In the genomic region with DNA sequence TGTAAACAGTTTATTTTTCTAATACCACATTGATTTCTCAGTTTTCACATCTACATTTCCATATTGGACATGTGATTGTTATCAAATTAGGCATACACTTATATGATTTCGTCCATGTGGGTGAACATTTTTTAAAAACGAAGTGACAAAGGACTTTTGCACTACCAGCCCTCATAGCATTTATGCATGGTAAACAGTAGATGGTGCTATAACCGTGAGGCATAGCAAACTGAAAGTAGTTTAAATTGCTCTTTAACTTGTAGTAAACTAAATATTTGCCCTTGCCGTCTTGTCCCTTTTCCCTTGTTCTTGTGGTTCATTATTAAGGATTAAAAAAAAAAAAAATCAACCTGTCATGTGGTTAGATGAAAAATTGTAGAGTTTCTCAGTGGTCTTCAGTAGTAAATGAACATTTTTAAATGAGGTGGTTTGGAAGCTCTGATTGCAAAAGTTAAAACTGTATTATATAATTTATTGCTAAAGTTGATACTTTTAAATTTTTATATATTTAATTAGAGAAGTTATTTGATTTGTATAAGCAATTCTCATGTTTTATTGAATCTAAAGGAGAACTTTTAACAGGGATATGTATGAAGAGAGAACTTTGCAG, we compare ENCODE assay signal across 8 cellular contexts. TPM values are rescaled to one million over a fixed set of nuclear protein-coding genes. Genes with fewer than 3 reads are reported as not detected.
A peak's percentile ranks its signal among the peaks of the same experiment; 100 is the strongest.
DNase-seq lines count a peak whose midpoint lies in the region; ATAC-seq and TF ChIP-seq lines count a peak whose summit lies in the region.

No MANE protein-coding gene starts in this region.

- H3K4me1 ChIP-seq in CD4-positive, CD25-positive, alpha-beta regulatory T cell (ENCODE audit: control insufficient read depth, insufficient read depth, low read length, poor library complexity, severe bottlenecking), result no peaks in the 10 kb centered on the region
- no peaks in the 10 kb centered on the region for H3K4me1 ChIP-seq in prostate gland (replicated peaks)

- H3K27ac Mint-ChIP-seq in CD4-positive, CD25-positive, alpha-beta regulatory T cell, result peak overlapping the region in 1 of 3 donors; percentile 52
- H3K27ac Mint-ChIP-seq in activated CD8-positive, alpha-beta T cell treated with anti-CD3 and anti-CD28 coated beads for 36 hours, result no peak overlapping the region

- no peaks in the 10 kb centered on the region for H3K9me3 ChIP-seq in CD4-positive, CD25-positive, alpha-beta regulatory T cell (ENCODE audit: control insufficient read depth in 2 of 2, low read length in 2 of 2)
- H3K9me3 ChIP-seq in prostate gland, result no peaks in the 10 kb centered on the region

- no peak overlapping the region for H3K27ac ChIP-seq in CD4-positive, CD25-positive, alpha-beta regulatory T cell (ENCODE audit: insufficient read depth, low read length, poor library complexity, severe bottlenecking)
- no peak overlapping the region for H3K27ac ChIP-seq in prostate gland

- peaks cover 4% of the 10 kb centered on the region for H3K36me3 Mint-ChIP-seq in CD4-positive, CD25-positive, alpha-beta regulatory T cell
- H3K36me3 Mint-ChIP-seq in activated CD8-positive, alpha-beta T cell treated with anti-CD3 and anti-CD28 coated beads for 36 hours (ENCODE audit: low read depth), result peaks cover 6% of the 10 kb centered on the region

- peak overlapping the region in 3 of 4 donors; percentile 77 to 82 (median 82) for H3K4me3 Mint-ChIP-seq in CD4-positive, CD25-positive, alpha-beta regulatory T cell
- H3K4me3 Mint-ChIP-seq in activated CD8-positive, alpha-beta T cell treated with anti-CD3 and anti-CD28 coated beads for 36 hours, result peak overlapping the region; percentile 44

- TF ChIP-seq POLR2A in prostate gland (IDR thresholded peaks at IDR 0.05), result no peak

- H3K4me3 ChIP-seq in CD4-positive, CD25-positive, alpha-beta regulatory T cell (ENCODE audit: low read depth, low read length), result peak overlapping the region; percentile 82
- H3K4me3 ChIP-seq in prostate gland, result no peak overlapping the region

- H3K9me3 Mint-ChIP-seq in CD4-positive, CD25-positive, alpha-beta regulatory T cell, result no peaks in the 10 kb centered on the region
- H3K9me3 Mint-ChIP-seq in activated CD8-positive, alpha-beta T cell treated with anti-CD3 and anti-CD28 coated beads for 36 hours, result no peaks in the 10 kb centered on the region

- DNase-seq in CD4-positive, CD25-positive, alpha-beta regulatory T cell, result peak in 2 of 3 donors; percentile 52 to 78
- DNase-seq in NCI-H1694 (lab: John Stamatoyannopoulos, UW) (peak; percentile 5), germinal center (ENCODE audit: low spot score) (peak; percentile 42), prostate gland (ENCODE audit: low spot score) (no peak), NCI-H187 (lab: John Stamatoyannopoulos, UW) (no peak)
- no peak for DNase-seq in activated CD8-positive, alpha-beta T cell treated with anti-CD3 and anti-CD28 coated beads for 36 hours

- TF ChIP-seq CTCF in activated CD8-positive, alpha-beta T cell treated with anti-CD3 and anti-CD28 coated beads for 36 hours (IDR thresholded peaks at IDR 0.05), result peak; percentile 86
- TF ChIP-seq CTCF in prostate gland (IDR thresholded peaks at IDR 0.05), result peak; percentile 34 to 83 (median 66)

- H3K36me3 ChIP-seq in CD4-positive, CD25-positive, alpha-beta regulatory T cell (ENCODE audit: control insufficient read depth, insufficient read depth, low read length), result no peaks in the 10 kb centered on the region
- no peaks in the 10 kb centered on the region for H3K36me3 ChIP-seq in prostate gland

- intact Hi-C loops in activated CD8-positive, alpha-beta T cell treated with anti-CD3 and anti-CD28 coated beads for 36 hours (cut with micrococcal nuclease), result loop anchor here (1.0 kb wide), 1 partner anchor 65 kb away; no protein-coding TSS in a partner anchor
- intact Hi-C loops in prostate gland (cut with DNase I), result loop anchor here (5.0 kb wide), 1 partner anchor 63 kb away; no protein-coding TSS in a partner anchor

- no peaks in the 10 kb centered on the region for H3K27me3 Mint-ChIP-seq in CD4-positive, CD25-positive, alpha-beta regulatory T cell
- H3K27me3 Mint-ChIP-seq in activated CD8-positive, alpha-beta T cell treated with anti-CD3 and anti-CD28 coated beads for 36 hours, result no peaks in the 10 kb centered on the region

- CTCF ChIA-PET in activated CD8-positive, alpha-beta T cell treated with anti-CD3 and anti-CD28 coated beads for 36 hours (lab: Charles Lee), result interaction anchor here (0.6 to 9.2 kb wide), 10 partner anchors 9 to 242 kb away, joined by 3 to 99 read pairs (median 4); partner anchors contain the start of genes DHFR2 and NSUN3

- POLR2A ChIA-PET in activated CD8-positive, alpha-beta T cell treated with anti-CD3 and anti-CD28 coated beads for 36 hours (lab: Charles Lee), result interaction anchor here (0.7 to 1.0 kb wide), 2 partner anchors 11 to 14 kb away, joined by 3 to 4 read pairs; no protein-coding TSS in a partner anchor

- peak; percentile 86 to 93 for ATAC-seq in CD4-positive, CD25-positive, alpha-beta regulatory T cell (ENCODE audit: low read depth in 2 of 2)
- peak; percentile 98 for ATAC-seq in GM18511 (IDR thresholded peaks at IDR 0.05; ENCODE audit: unreplicated experiment)
- peak; percentile 89 for ATAC-seq in HG02938 (IDR thresholded peaks at IDR 0.05; ENCODE audit: unreplicated experiment)
- peak; percentile 83 for ATAC-seq in activated CD8-positive, alpha-beta T cell treated with anti-CD3 and anti-CD28 coated beads for 36 hours

- 2% methylated on average over 4 of the region's 4 CpGs for WGBS in prostate gland

- H3K4me1 Mint-ChIP-seq in CD4-positive, CD25-positive, alpha-beta regulatory T cell, result peaks cover 0 to 5% (median 3%) of the 10 kb centered on the region in 4 donors
- peaks cover 2% of the 10 kb centered on the region for H3K4me1 Mint-ChIP-seq in activated CD8-positive, alpha-beta T cell treated with anti-CD3 and anti-CD28 coated beads for 36 hours (ENCODE audit: low read depth)

- no peaks in the 10 kb centered on the region for H3K27me3 ChIP-seq in CD4-positive, CD25-positive, alpha-beta regulatory T cell (ENCODE audit: control insufficient read depth, insufficient read depth, low read length)
- H3K27me3 ChIP-seq in prostate gland (replicated peaks; ENCODE audit: insufficient read depth), result no peaks in the 10 kb centered on the region

RNA-seq across cellular contexts. Expression of gene STX19, which starts 24.0 kb away (rescaled TPM):
- total RNA-seq in CD4-positive, CD25-positive, alpha-beta regulatory T cell, result not detected
- under 1 TPM in 1 of 4 donors, not detected in 3; 0.95 TPM for polyA plus RNA-seq in CD4-positive, CD25-positive, alpha-beta regulatory T cell
- not detected for total RNA-seq in activated CD8-positive, alpha-beta T cell treated with anti-CD3 and anti-CD28 coated beads for 36 hours
- 1 to 10 TPM in 1 of 2 donors, not detected in 1; 3.6 TPM for total RNA-seq in prostate gland

RNA-seq across cellular contexts. Expression of gene ARL13B, which starts 24.5 kb away (rescaled TPM):
- total RNA-seq in CD4-positive, CD25-positive, alpha-beta regulatory T cell, result 5.6 TPM
- polyA plus RNA-seq in CD4-positive, CD25-positive, alpha-beta regulatory T cell, result 1 to 10 TPM; 5.8 to 7.5 (median 6.4) TPM
- total RNA-seq in activated CD8-positive, alpha-beta T cell treated with anti-CD3 and anti-CD28 coated beads for 36 hours, result 1 to 10 TPM; 8.0 to 10.0 TPM
- 10 to 100 TPM in 1 of 2 donors, 1 to 10 TPM in 1; 6.4 to 10.7 TPM for total RNA-seq in prostate gland

RNA-seq across cellular contexts. Expression of gene PROS1, which starts 30.7 kb away (rescaled TPM):
- total RNA-seq in CD4-positive, CD25-positive, alpha-beta regulatory T cell, result 0.81 TPM
- not detected for polyA plus RNA-seq in CD4-positive, CD25-positive, alpha-beta regulatory T cell
- under 1 TPM in 1 of 2 experiments, not detected in 1; 0.20 TPM for total RNA-seq in activated CD8-positive, alpha-beta T cell treated with anti-CD3 and anti-CD28 coated beads for 36 hours
- 10 to 100 TPM; 17.7 to 26.6 TPM for total RNA-seq in prostate gland

RNA-seq across cellular contexts. Expression of gene DHFR2, which starts 58.3 kb away (rescaled TPM):
- total RNA-seq in CD4-positive, CD25-positive, alpha-beta regulatory T cell, result 2.9 TPM
- 1 to 10 TPM; 4.2 to 6.7 (median 4.9) TPM for polyA plus RNA-seq in CD4-positive, CD25-positive, alpha-beta regulatory T cell
- 1 to 10 TPM; 6.3 to 8.1 TPM for total RNA-seq in activated CD8-positive, alpha-beta T cell treated with anti-CD3 and anti-CD28 coated beads for 36 hours
- 1 to 10 TPM; 7.6 to 7.8 TPM for total RNA-seq in prostate gland

RNA-seq across cellular contexts. Expression of gene NSUN3, which starts 58.5 kb away (rescaled TPM):
- 26.2 TPM for total RNA-seq in CD4-positive, CD25-positive, alpha-beta regulatory T cell
- polyA plus RNA-seq in CD4-positive, CD25-positive, alpha-beta regulatory T cell, result 10 to 100 TPM in 3 of 4 donors, 1 to 10 TPM in 1; 9.8 to 12.3 (median 11.3) TPM
- 10 to 100 TPM; 11.9 to 15.5 TPM for total RNA-seq in activated CD8-positive, alpha-beta T cell treated with anti-CD3 and anti-CD28 coated beads for 36 hours
- total RNA-seq in prostate gland, result 10 to 100 TPM in 1 of 2 donors, 1 to 10 TPM in 1; 9.2 to 12.2 TPM

Comparison
In these comparisons a context has a peak if more than half of its experiments do, and no peak if none do; other contexts are left out.
1. DNase-seq: peak in CD4-positive, CD25-positive, alpha-beta regulatory T cell (2 of 3), NCI-H1694 (single experiment) and germinal center (single experiment); none in activated CD8-positive, alpha-beta T cell treated with anti-CD3 and anti-CD28 coated beads for 36 hours (single experiment), prostate gland (single experiment) and NCI-H187 (0 of 2).
2. RNA of gene PROS1, which starts 30.7 kb away (total RNA-seq): 17.7 to 26.6 TPM in prostate gland; 0.81 TPM in CD4-positive, CD25-positive, alpha-beta regulatory T cell (single experiment) and 0.20 TPM in activated CD8-positive, alpha-beta T cell treated with anti-CD3 and anti-CD28 coated beads for 36 hours; every median in the first group is over 10 times any median in the second.
3. Peak in every context shown above with its lines, with median percentiles within 50 percentile points of each other: ATAC-seq.